ENCODE assay signal across 23 cellular contexts in genomic region chr9:90059436-90059835, GRCh38.
DNase-seq lines count a peak whose midpoint lies in the region; ATAC-seq and TF ChIP-seq lines count a peak whose summit lies in the region.
"Had no signal": no experiment of that assay in that cellular context is flagged by ENCODE, and none has a peak within 500 bp of the region (broad histone marks: within the 10 kb centered on the region; RNA-seq: fewer than 3 reads in every experiment).

No MANE protein-coding gene starts in this region.

- H3K27me3 Mint-ChIP-seq in activated CD4-positive, alpha-beta T cell treated with anti-CD3 and anti-CD28 coated beads, Interleukin-2, amount 10 ng/mL, durations not matched to agents 24 days and 14 days, result peaks cover 19% of the 10 kb centered on the region

- intact Hi-C loops in activated CD4-positive, alpha-beta T cell treated with anti-CD3 and anti-CD28 coated beads, Interleukin-2, amount 10 ng/mL, durations not matched to agents 24 days and 14 days (cut with micrococcal nuclease), result no loop called here
- intact Hi-C loops in PC-3 (cut with micrococcal nuclease), result no loop called here

- no peaks in the 10 kb centered on the region for H4K20me1 ChIP-seq in PC-3 (ENCODE audit: low read length)
- H4K20me1 ChIP-seq: BLaER1 treated with 17β-estradiol and CSF1 and Interleukin-3, amounts not matched to agents 10 nM and 100 nM had no signal

- peak; percentile 49 for DNase-seq in activated CD4-positive, alpha-beta T cell treated with anti-CD3 and anti-CD28 coated beads, Interleukin-2, amount 10 ng/mL, durations not matched to agents 24 days and 14 days
- no peak for DNase-seq in activated CD4-positive, alpha-beta T cell treated with anti-CD3 and anti-CD28 coated beads, Interleukin-2, amount 50 U/mL, for 1 hour
- DNase-seq in cerebellar nuclear complex (lab: John Stamatoyannopoulos, UW), result peak; percentile 21 to 52
- DNase-seq in mesenchymal stem cell, result no peak
- DNase-seq in retina, result peak; percentile 51
- DNase-seq in DMS114 treated with DMSO at 0.1 percent for 48 hours (lab: John Stamatoyannopoulos, UW; ENCODE audit: unreplicated experiment), result no peak
- no peak for DNase-seq in PC-3
- DNase-seq: 8988T; ACHN; AML-193; BE2C; CD4-positive, alpha-beta T cell; CD8-positive, alpha-beta memory T cell; DMS 273 treated with DMSO at 0.1 percent for 48 hours; DMS53; DMS79 treated with DMSO at 0.1 percent for 48 hours; GOT3; H7; HCEC 1CT had no signal

- no peak overlapping the region for H3K9ac ChIP-seq in mesenchymal stem cell (ENCODE audit: low read length)
- H3K9ac ChIP-seq in PC-3 (ENCODE audit: low read length), result no peak overlapping the region
- H3K9ac ChIP-seq: BLaER1 treated with 17β-estradiol and CSF1 and Interleukin-3, amounts not matched to agents 10 nM and 100 nM had no signal

- no peak overlapping the region for H3K4ac ChIP-seq in mesenchymal stem cell (ENCODE audit: low read depth in 1 of 2, low read length in 2 of 2)

- H4K8ac ChIP-seq in mesenchymal stem cell (ENCODE audit: low read length), result no peak overlapping the region

- H2AK5ac ChIP-seq in mesenchymal stem cell (ENCODE audit: low read length, severe bottlenecking), result no peak overlapping the region

- H2BK15ac ChIP-seq in mesenchymal stem cell (ENCODE audit: low read depth, poor library complexity, severe bottlenecking), result peak overlapping the region; percentile 13

- ATAC-seq in PC-3 (no peak), HG03097 (IDR thresholded peaks at IDR 0.05; ENCODE audit: low FRiP score, unreplicated experiment) (no peak)
- ATAC-seq: A549 had no signal

- H3K23ac ChIP-seq in mesenchymal stem cell (ENCODE audit: low read length in 2 of 2), result no peak overlapping the region

- no peaks in the 10 kb centered on the region for H3F3A ChIP-seq in PC-3 (ENCODE audit: low read length, unreplicated experiment)

- no peaks in the 10 kb centered on the region for H3K36me3 ChIP-seq in mesenchymal stem cell (ENCODE audit: control insufficient read depth in 1 of 2, insufficient read depth in 2 of 2, low read depth in 1 of 2, low read length in 2 of 2)
- H3K36me3 ChIP-seq in PC-3 (ENCODE audit: low read depth, low read length), result no peaks in the 10 kb centered on the region
- H3K36me3 ChIP-seq: BE2C; BLaER1 treated with 17β-estradiol and CSF1 and Interleukin-3, amounts not matched to agents 10 nM and 100 nM had no signal

- no TSS peak for BruUV-seq in PC-3 (replicated peaks; lab: Mats Ljungman, UMichigan)

- CTCF ChIA-PET in PC-3 (lab: Charles Lee), result no interaction called here

- no peaks in the 10 kb centered on the region for H3K79me1 ChIP-seq in mesenchymal stem cell (replicated peaks; ENCODE audit: low read length, poor library complexity, severe bottlenecking)

- POLR2A ChIA-PET in PC-3 (lab: Charles Lee; ENCODE audit: unreplicated experiment), result no interaction called here

- no peak overlapping the region for H3K27ac Mint-ChIP-seq in activated CD4-positive, alpha-beta T cell treated with anti-CD3 and anti-CD28 coated beads, Interleukin-2, amount 10 ng/mL, durations not matched to agents 24 days and 14 days
- H3K27ac Mint-ChIP-seq: CD14-positive monocyte; CD4-positive, alpha-beta T cell; CD8-positive, alpha-beta memory T cell had no signal

- no peak overlapping the region for H2BK12ac ChIP-seq in mesenchymal stem cell (ENCODE audit: low read length in 2 of 2)

- no peaks in the 10 kb centered on the region for H3K9me3 ChIP-seq in mesenchymal stem cell (ENCODE audit: control insufficient read depth, low read length)
- H3K9me3 ChIP-seq in PC-3 (ENCODE audit: low read length), result no peaks in the 10 kb centered on the region
- H3K9me3 ChIP-seq: A549, BE2C had no signal

- H2BK5ac ChIP-seq in mesenchymal stem cell (ENCODE audit: low read depth, low read length, poor library complexity, severe bottlenecking), result no peak overlapping the region

- H3K4me1 ChIP-seq in mesenchymal stem cell (ENCODE audit: control insufficient read depth, insufficient read depth, low read depth, low read length) (no peaks in the 10 kb centered on the region), PC-3 (ENCODE audit: insufficient read depth, low read length) (no peaks in the 10 kb centered on the region)
- H3K4me1 ChIP-seq: A549, BE2C had no signal

- peaks cover 8% of the 10 kb centered on the region for H3K9me3 Mint-ChIP-seq in activated CD4-positive, alpha-beta T cell treated with anti-CD3 and anti-CD28 coated beads, Interleukin-2, amount 10 ng/mL, durations not matched to agents 24 days and 14 days
- H3K9me3 Mint-ChIP-seq: CD4-positive, alpha-beta T cell had no signal

- H3K27ac ChIP-seq in mesenchymal stem cell (ENCODE audit: low read length, poor library complexity, severe bottlenecking) (no peak overlapping the region), PC-3 (ENCODE audit: low read length) (no peak overlapping the region)
- H3K27ac ChIP-seq: A549; BLaER1 treated with 17β-estradiol and CSF1 and Interleukin-3, amounts not matched to agents 10 nM and 100 nM had no signal

- no peaks in the 10 kb centered on the region for H3K79me2 ChIP-seq in PC-3 (ENCODE audit: low read length)

- peaks cover 9 to 13% of the 10 kb centered on the region in 2 experiments for H3K27me3 ChIP-seq in mesenchymal stem cell (ENCODE audit: control insufficient read depth in 1 of 2, insufficient read depth in 1 of 2, low read length in 2 of 2)
- no peaks in the 10 kb centered on the region for H3K27me3 ChIP-seq in PC-3 (ENCODE audit: low read length)
- H3K27me3 ChIP-seq: BE2C; BLaER1 treated with 17β-estradiol and CSF1 and Interleukin-3, amounts not matched to agents 10 nM and 100 nM had no signal

- no peaks in the 10 kb centered on the region for H3K36me3 Mint-ChIP-seq in activated CD4-positive, alpha-beta T cell treated with anti-CD3 and anti-CD28 coated beads, Interleukin-2, amount 10 ng/mL, durations not matched to agents 24 days and 14 days (ENCODE audit: low read depth)
- H3K36me3 Mint-ChIP-seq: CD14-positive monocyte; CD8-positive, alpha-beta memory T cell had no signal

- no peak overlapping the region for H3K18ac ChIP-seq in mesenchymal stem cell (ENCODE audit: low read depth in 1 of 2, low read length in 2 of 2)

- no peak for TF ChIP-seq CTCF in PC-3 (conservative IDR thresholded peaks at IDR 0.05; ENCODE audit: low read depth, low read length)

- whole genome bisulfite sequencing in mesenchymal stem cell, result 95% methylated on average over 8 of the region's 8 CpGs

- no peak overlapping the region for H2BK120ac ChIP-seq in mesenchymal stem cell (ENCODE audit: low read depth, low read length)

- H3K14ac ChIP-seq in mesenchymal stem cell (ENCODE audit: low read length in 2 of 2), result no peak overlapping the region

- H3K4me1 Mint-ChIP-seq in activated CD4-positive, alpha-beta T cell treated with anti-CD3 and anti-CD28 coated beads, Interleukin-2, amount 10 ng/mL, durations not matched to agents 24 days and 14 days, result no peaks in the 10 kb centered on the region
- H3K4me1 Mint-ChIP-seq: CD8-positive, alpha-beta memory T cell had no signal

- H3K4me3 ChIP-seq in mesenchymal stem cell (ENCODE audit: insufficient read depth in 1 of 2, low read depth in 1 of 2, low read length in 2 of 2) (no peak overlapping the region), PC-3 (ENCODE audit: low read length) (no peak overlapping the region)
- H3K4me3 ChIP-seq: A549; BLaER1 treated with 17β-estradiol and CSF1 and Interleukin-3, amounts not matched to agents 10 nM and 100 nM had no signal

- H3K9me2 ChIP-seq in PC-3 (replicated peaks; ENCODE audit: low read length), result no peaks in the 10 kb centered on the region

- H3K4me2 ChIP-seq in mesenchymal stem cell (ENCODE audit: low read length, poor library complexity, severe bottlenecking) (no peak overlapping the region), PC-3 (ENCODE audit: low read length) (no peak overlapping the region)
- H3K4me2 ChIP-seq: A549; BLaER1 treated with 17β-estradiol and CSF1 and Interleukin-3, amounts not matched to agents 10 nM and 100 nM had no signal

- H2AFZ ChIP-seq in mesenchymal stem cell (ENCODE audit: low read depth, low read length) (no peak overlapping the region), PC-3 (ENCODE audit: low read length) (no peak overlapping the region)

- H3K4me3 Mint-ChIP-seq in activated CD4-positive, alpha-beta T cell treated with anti-CD3 and anti-CD28 coated beads, Interleukin-2, amount 10 ng/mL, durations not matched to agents 24 days and 14 days, result no peak overlapping the region
- H3K4me3 Mint-ChIP-seq: CD14-positive monocyte; CD4-positive, alpha-beta T cell; CD8-positive, alpha-beta memory T cell had no signal

- no peak overlapping the region for H4K91ac ChIP-seq in mesenchymal stem cell (ENCODE audit: low read length)

Comparison
In these comparisons a context has a peak if more than half of its experiments do, and no peak if none do; other contexts are left out.
1. DNase-seq: peak in activated CD4-positive, alpha-beta T cell treated with anti-CD3 and anti-CD28 coated beads, Interleukin-2, amount 10 ng/mL, durations not matched to agents 24 days and 14 days (single experiment), cerebellar nuclear complex (2 of 2) and retina (single experiment); none in activated CD4-positive, alpha-beta T cell treated with anti-CD3 and anti-CD28 coated beads, Interleukin-2, amount 50 U/mL, for 1 hour (single experiment), mesenchymal stem cell (single experiment), DMS114 treated with DMSO at 0.1 percent for 48 hours (single experiment) and PC-3 (single experiment).